1 cellular context compared by ENCODE assay signal in genomic region chr12:28021704-28022103, GRCh38.
TF ChIP-seq lines count a peak whose summit lies in the region.

No MANE protein-coding gene starts in this region.

TF ChIP-seq in HepG2, 621 proteins besides CTCF, POLR2A, EP300 and RAD21 (continued from another document and continues in another):
- TF ChIP-seq RERE (CRISPR knock-in tag; IDR thresholded peaks at IDR 0.05; ENCODE audit: low read depth), result peak; percentile 83; the same call in 1 of the 2 replicates
- TF ChIP-seq ZNF639 (CRISPR knock-in tag; conservative IDR thresholded peaks at IDR 0.05), result no peak
- no peak for TF ChIP-seq GABPA (IDR thresholded peaks at IDR 0.05; ENCODE audit: low read depth, low read length)
- TF ChIP-seq GABPA (CRISPR knock-in tag; IDR thresholded peaks at IDR 0.05; ENCODE audit: low read depth), result peak; percentile 41; the same call in 1 of the 2 replicates
- TF ChIP-seq RFXANK (CRISPR knock-in tag; IDR thresholded peaks at IDR 0.05), result no peak
- peak; percentile 82 for TF ChIP-seq CREM (IDR thresholded peaks at IDR 0.05)
- TF ChIP-seq CREM (CRISPR knock-in tag; IDR thresholded peaks at IDR 0.05), result no peak
- TF ChIP-seq ZNF292 (CRISPR knock-in tag; IDR thresholded peaks at IDR 0.05; ENCODE audit: borderline replicate concordance, low read depth), result no peak
- no peak for TF ChIP-seq FOXC1 (CRISPR knock-in tag; IDR thresholded peaks at IDR 0.05; ENCODE audit: borderline replicate concordance)
- TF ChIP-seq ZFP37 (CRISPR knock-in tag; IDR thresholded peaks at IDR 0.05; ENCODE audit: borderline replicate concordance), result no peak
- no peak for TF ChIP-seq NFKB2 (CRISPR knock-in tag; IDR thresholded peaks at IDR 0.05; ENCODE audit: borderline replicate concordance)
- no peak for TF ChIP-seq ZNF781 (CRISPR knock-in tag; IDR thresholded peaks at IDR 0.05; ENCODE audit: borderline replicate concordance, not compliant biosample characterization)
- TF ChIP-seq HMGXB4 (CRISPR knock-in tag; IDR thresholded peaks at IDR 0.05; ENCODE audit: borderline replicate concordance in 1 of 2, low read depth in 1 of 2), result no peak
- TF ChIP-seq ZNF768 (CRISPR knock-in tag; IDR thresholded peaks at IDR 0.05), result no peak
- peak; percentile 68; the same call in 1 of the 2 replicates for TF ChIP-seq HHEX (CRISPR knock-in tag; IDR thresholded peaks at IDR 0.05)
- TF ChIP-seq ELF4 (CRISPR knock-in tag; IDR thresholded peaks at IDR 0.05; ENCODE audit: borderline replicate concordance), result no peak
- TF ChIP-seq ZBTB38 (CRISPR knock-in tag; IDR thresholded peaks at IDR 0.05), result no peak
- no peak for TF ChIP-seq NR2F6 (IDR thresholded peaks at IDR 0.05)
- no peak for TF ChIP-seq NR2F6 (CRISPR knock-in tag; IDR thresholded peaks at IDR 0.05)
- TF ChIP-seq ZBTB1 (CRISPR knock-in tag; IDR thresholded peaks at IDR 0.05; ENCODE audit: borderline replicate concordance), result no peak
- no peak for TF ChIP-seq SMYD3 (CRISPR knock-in tag; IDR thresholded peaks at IDR 0.05)
- no peak for TF ChIP-seq ZXDC (CRISPR knock-in tag; IDR thresholded peaks at IDR 0.05)
- no peak for TF ChIP-seq LCORL (IDR thresholded peaks at IDR 0.05)
- no peak for TF ChIP-seq LCORL (CRISPR knock-in tag; IDR thresholded peaks at IDR 0.05)
- TF ChIP-seq THYN1 (CRISPR knock-in tag; IDR thresholded peaks at IDR 0.05; ENCODE audit: borderline replicate concordance, low read depth), result no peak
- TF ChIP-seq ZNF780A (CRISPR knock-in tag; IDR thresholded peaks at IDR 0.05), result no peak
- TF ChIP-seq ARNTL (CRISPR knock-in tag; IDR thresholded peaks at IDR 0.05), result 0 out of 2 replicates have a peak, but pooled peaks have one; percentile 26
- TF ChIP-seq ZNF879 (CRISPR knock-in tag; IDR thresholded peaks at IDR 0.05), result no peak
- no peak for TF ChIP-seq PCBP2 (optimal IDR thresholded peaks at IDR 0.05; ENCODE audit: low read depth, low read length, poor library complexity, severe bottlenecking)
- no peak for TF ChIP-seq CBFB (CRISPR knock-in tag; IDR thresholded peaks at IDR 0.05)
- no peak for TF ChIP-seq ZNF24 (IDR thresholded peaks at IDR 0.05)
- no peak for TF ChIP-seq ELF1 (CRISPR knock-in tag; IDR thresholded peaks at IDR 0.05)
- no peak for TF ChIP-seq ZNF574 (CRISPR knock-in tag; IDR thresholded peaks at IDR 0.05)
- no peak for TF ChIP-seq ZNF878 (CRISPR knock-in tag; IDR thresholded peaks at IDR 0.05)
- no peak for TF ChIP-seq KLF11 (CRISPR knock-in tag; IDR thresholded peaks at IDR 0.05)
- no peak for TF ChIP-seq ZNF280D (CRISPR knock-in tag; IDR thresholded peaks at IDR 0.05)
- no peak for TF ChIP-seq ZNF232 (CRISPR knock-in tag; IDR thresholded peaks at IDR 0.05; ENCODE audit: borderline replicate concordance)
- no peak for TF ChIP-seq ARID2 (CRISPR knock-in tag; IDR thresholded peaks at IDR 0.05; ENCODE audit: borderline replicate concordance)
- no peak for TF ChIP-seq ZFY (CRISPR knock-in tag; IDR thresholded peaks at IDR 0.05)
- no peak for TF ChIP-seq MAF1 (CRISPR knock-in tag; IDR thresholded peaks at IDR 0.05; ENCODE audit: borderline replicate concordance)
- TF ChIP-seq POLR2AphosphoS2 (IDR thresholded peaks at IDR 0.05; ENCODE audit: low read depth, low read length), result no peak
- TF ChIP-seq ZBTB43 (CRISPR knock-in tag; conservative IDR thresholded peaks at IDR 0.05), result no peak
- no peak for TF ChIP-seq ZNF383 (CRISPR knock-in tag; IDR thresholded peaks at IDR 0.05; ENCODE audit: borderline replicate concordance)
- TF ChIP-seq RFXAP (CRISPR knock-in tag; IDR thresholded peaks at IDR 0.05; ENCODE audit: borderline replicate concordance), result no peak
- no peak for TF ChIP-seq FIP1L1 (IDR thresholded peaks at IDR 0.05; ENCODE audit: borderline replicate concordance, insufficient read depth, low read depth, low read length)
- no peak for TF ChIP-seq ZEB1 (IDR thresholded peaks at IDR 0.05; ENCODE audit: insufficient replicate concordance, low read depth)
- TF ChIP-seq MED1 (CRISPR knock-in tag; IDR thresholded peaks at IDR 0.05), result peak; percentile 53; the same call in 1 of the 2 replicates
- TF ChIP-seq ZNF512 (CRISPR knock-in tag; IDR thresholded peaks at IDR 0.05), result no peak
